Comparison of ENCODE assay signal across 20 cellular contexts in genomic region chr6:162068340-162068739, GRCh38.
DNase-seq lines count a peak whose midpoint lies in the region; ATAC-seq and TF ChIP-seq lines count a peak whose summit lies in the region.
"Had no signal": no experiment of that assay in that cellular context is flagged by ENCODE, and none has a peak within 500 bp of the region (broad histone marks: within the 10 kb centered on the region; RNA-seq: fewer than 3 reads in every experiment).

No MANE protein-coding gene starts in this region.

- TF ChIP-seq CTCF in glutamatergic neuron (IDR thresholded peaks at IDR 0.05; ENCODE audit: partially characterized antibody, unreplicated experiment) (no peak), PC-3 (conservative IDR thresholded peaks at IDR 0.05; ENCODE audit: low read depth, low read length) (no peak)

- peaks cover 7% of the 10 kb centered on the region for H3K4me1 Mint-ChIP-seq in glutamatergic neuron (ENCODE audit: low read depth, unreplicated experiment)

- H3K4me1 ChIP-seq in BLaER1 (peaks cover 19% of the 10 kb centered on the region), PC-3 (ENCODE audit: insufficient read depth, low read length) (no peaks in the 10 kb centered on the region)

- no peaks in the 10 kb centered on the region for H3K27me3 ChIP-seq in BLaER1
- no peaks in the 10 kb centered on the region for H3K27me3 ChIP-seq in PC-3 (ENCODE audit: low read length)
- H3K27me3 ChIP-seq: MG63 had no signal

- BruUV-seq in PC-3 (replicated peaks; lab: Mats Ljungman, UMichigan) = no TSS peak

- H3K9me2 ChIP-seq in PC-3 (replicated peaks; ENCODE audit: low read length) = no peaks in the 10 kb centered on the region

- H3F3A ChIP-seq in PC-3 (ENCODE audit: low read length, unreplicated experiment) = no peaks in the 10 kb centered on the region

- no peaks in the 10 kb centered on the region for H4K20me1 ChIP-seq in BLaER1
- H4K20me1 ChIP-seq in PC-3 (ENCODE audit: low read length) = no peaks in the 10 kb centered on the region

- DNase-seq in NCI-H2171 treated with DMSO at 0.1 percent for 48 hours (lab: John Stamatoyannopoulos, UW) = peak; percentile 57
- DNase-seq in NCI-H2171 (lab: John Stamatoyannopoulos, UW) = no peak
- DNase-seq in NCI-H1436 (lab: John Stamatoyannopoulos, UW) = peak; percentile 12
- peak; percentile 55 for DNase-seq in glutamatergic neuron
- DNase-seq in substantia nigra (lab: John Stamatoyannopoulos, UW) = no peak
- DNase-seq in PC-3 = no peak
- DNase-seq in activated T-cell treated with anti-CD3 and anti-CD28 coated beads for 4 hours = no peak
- DNase-seq: CD4-positive, alpha-beta T cell; COR-L47; DND-41; KBM-7; MG63; NCI-H1694 treated with DMSO at 0.1 percent for 48 hours; NCI-H2081; NCI-H446 treated with DMSO at 0.1 percent for 48 hours; PC-9; Right ventricle myocardium superior; T-helper 1 cell had no signal

- POLR2A ChIA-PET in PC-3 (lab: Charles Lee; ENCODE audit: unreplicated experiment) = no interaction called here

- H2AFZ ChIP-seq in PC-3 (ENCODE audit: low read length) = no peak overlapping the region
- H2AFZ ChIP-seq: PC-9 had no signal

- ATAC-seq in PC-3 = no peak
- ATAC-seq: HCT116 had no signal

- intact Hi-C loops in PC-3 (cut with micrococcal nuclease) = no loop called here

- H3K27ac ChIP-seq in BLaER1 (peak overlapping the region; percentile 58; the same call in 1 of the 2 replicates), substantia nigra (ENCODE audit: low read depth, low read length, poor library complexity, severe bottlenecking) (no peak overlapping the region), PC-3 (ENCODE audit: low read length) (no peak overlapping the region)
- H3K27ac ChIP-seq: PC-9 had no signal

- CTCF ChIA-PET in PC-3 (lab: Charles Lee) = no interaction called here

- H3K79me2 ChIP-seq in PC-3 (ENCODE audit: low read length) = no peaks in the 10 kb centered on the region

- no peaks in the 10 kb centered on the region for H3K36me3 Mint-ChIP-seq in glutamatergic neuron (ENCODE audit: unreplicated experiment)

- H3K9me3 ChIP-seq in BLaER1 (peaks cover 78% of the 10 kb centered on the region), PC-3 (ENCODE audit: low read length) (no peaks in the 10 kb centered on the region)
- H3K9me3 ChIP-seq: MG63 had no signal

- H3K36me3 ChIP-seq in BLaER1 (no peaks in the 10 kb centered on the region; the same call in 1 of the 2 replicates), PC-3 (ENCODE audit: low read depth, low read length) (no peaks in the 10 kb centered on the region)
- H3K36me3 ChIP-seq: MG63 had no signal

- H3K27me3 Mint-ChIP-seq in glutamatergic neuron (ENCODE audit: unreplicated experiment) = peaks cover 3% of the 10 kb centered on the region
- H3K27me3 Mint-ChIP-seq: CD4-positive, alpha-beta T cell had no signal

- peaks cover 5% of the 10 kb centered on the region for H3K9me3 Mint-ChIP-seq in glutamatergic neuron (ENCODE audit: unreplicated experiment)

- H3K4me3 Mint-ChIP-seq in glutamatergic neuron (ENCODE audit: unreplicated experiment) = peak overlapping the region; percentile 9
- H3K4me3 Mint-ChIP-seq: CD4-positive, alpha-beta T cell had no signal

- H3K4me3 ChIP-seq in BLaER1 (0 out of 2 replicates have a peak overlapping the region, but pooled peaks have one; percentile 14), PC-3 (ENCODE audit: low read length) (no peak overlapping the region)
- H3K4me3 ChIP-seq: MG63, PC-9 had no signal

- H3K4me2 ChIP-seq in BLaER1 (peak overlapping the region; percentile 40), PC-3 (ENCODE audit: low read length) (no peak overlapping the region)
- H3K4me2 ChIP-seq: PC-9 had no signal

- H3K9ac ChIP-seq in BLaER1 = no peak overlapping the region
- no peak overlapping the region for H3K9ac ChIP-seq in PC-3 (ENCODE audit: low read length)

- peak overlapping the region; percentile 93 for H3K27ac Mint-ChIP-seq in glutamatergic neuron (ENCODE audit: unreplicated experiment)
- H3K27ac Mint-ChIP-seq: CD4-positive, alpha-beta T cell had no signal

Comparison
In these comparisons a context has a peak if more than half of its experiments do, and no peak if none do; other contexts are left out.
1. DNase-seq: peak in NCI-H2171 treated with DMSO at 0.1 percent for 48 hours (single experiment), NCI-H1436 (single experiment) and glutamatergic neuron (single experiment); none in NCI-H2171 (single experiment), substantia nigra (0 of 49), PC-3 (single experiment) and activated T-cell treated with anti-CD3 and anti-CD28 coated beads for 4 hours (single experiment).